Comparison of ENCODE assay signal across 9 cellular contexts in the genomic region with DNA sequence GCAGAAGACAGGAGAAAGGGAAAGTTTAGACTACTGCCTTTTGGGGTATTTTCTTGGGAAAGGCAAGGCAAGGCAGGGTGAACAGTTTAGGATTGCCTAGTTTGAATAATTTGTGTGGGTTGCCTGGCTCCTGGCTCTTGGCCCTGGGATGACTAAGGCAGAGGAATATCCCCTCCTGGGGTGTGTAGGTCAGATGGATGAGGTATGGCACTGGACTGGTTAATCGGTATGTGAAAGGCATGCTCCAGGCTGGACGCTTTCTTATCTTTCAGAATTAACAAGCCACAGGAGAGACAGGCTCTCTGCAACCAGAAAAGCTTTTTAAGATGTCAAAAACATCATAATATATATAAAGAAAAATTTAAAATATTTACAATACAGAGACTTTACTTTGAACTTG. TPM values are rescaled to one million over a fixed set of nuclear protein-coding genes. Genes with fewer than 3 reads are reported as not detected.
DNase-seq lines count a peak whose midpoint lies in the region; ATAC-seq and TF ChIP-seq lines count a peak whose summit lies in the region.
"Had no signal": no experiment of that assay in that cellular context is flagged by ENCODE, and none has a peak within 500 bp of the region (broad histone marks: within the 10 kb centered on the region; RNA-seq: fewer than 3 reads in every experiment).

No MANE protein-coding gene starts in this region.

- intact Hi-C loops in upper lobe of right lung (cut with DNase I) (no loop called here), heart right ventricle (cut with DNase I) (no loop called here)

- no peak overlapping the region for H3K4me3 ChIP-seq in trophoblast cell (ENCODE audit: low read depth, low read length)
- no peak overlapping the region for H3K4me3 ChIP-seq in upper lobe of right lung
- H3K4me3 ChIP-seq in heart right ventricle: no peak overlapping the region
- H3K4me3 ChIP-seq: A549 had no signal

- H3K14ac ChIP-seq in trophoblast cell (ENCODE audit: low read length): no peak overlapping the region

- H3K79me1 ChIP-seq in trophoblast cell (ENCODE audit: low read length): no peaks in the 10 kb centered on the region

- no peaks in the 10 kb centered on the region for H3K9me3 ChIP-seq in trophoblast cell (ENCODE audit: insufficient read depth, low read depth, low read length)
- H3K9me3 ChIP-seq in upper lobe of right lung: no peaks in the 10 kb centered on the region
- no peaks in the 10 kb centered on the region for H3K9me3 ChIP-seq in heart right ventricle
- H3K9me3 ChIP-seq: A549 had no signal

- no peak for TF ChIP-seq CTCF in upper lobe of right lung (IDR thresholded peaks at IDR 0.05)
- TF ChIP-seq CTCF in heart right ventricle (IDR thresholded peaks at IDR 0.05): no peak

- ATAC-seq in GM21619 (IDR thresholded peaks at IDR 0.05; ENCODE audit: unreplicated experiment) (no peak), upper lobe of right lung (no peak), heart right ventricle (no peak)

- H2AK5ac ChIP-seq in trophoblast cell (ENCODE audit: low read length): no peak overlapping the region

- H2BK5ac ChIP-seq in trophoblast cell (ENCODE audit: low read depth, low read length, poor library complexity): no peak overlapping the region

- no peak overlapping the region for H3K18ac ChIP-seq in trophoblast cell (ENCODE audit: low read length)

- no peak overlapping the region for H4K12ac ChIP-seq in trophoblast cell (ENCODE audit: low read depth, low read length)

- no peak overlapping the region for H3K4me2 ChIP-seq in trophoblast cell (ENCODE audit: low read length)
- H3K4me2 ChIP-seq: A549 had no signal

- no peak overlapping the region for H4K8ac ChIP-seq in trophoblast cell (ENCODE audit: low read depth, low read length)

- H3K4me1 ChIP-seq in trophoblast cell (ENCODE audit: control insufficient read depth in 1 of 2, insufficient read depth in 2 of 2, low read length in 2 of 2) (no peaks in the 10 kb centered on the region), upper lobe of right lung (no peaks in the 10 kb centered on the region), heart right ventricle (peaks cover 0 to 4% (median 0%) of the 10 kb centered on the region in 9 donors)

- no peak overlapping the region for H4K91ac ChIP-seq in trophoblast cell (ENCODE audit: low read depth, low read length)

- H2AFZ ChIP-seq in trophoblast cell (ENCODE audit: insufficient read depth, low read length, poor library complexity): no peak overlapping the region

- H2BK12ac ChIP-seq in trophoblast cell (ENCODE audit: low read length): no peak overlapping the region

- H3K36me3 ChIP-seq in trophoblast cell (ENCODE audit: control insufficient read depth in 1 of 2, insufficient read depth in 2 of 2, low read length in 2 of 2) (no peaks in the 10 kb centered on the region), upper lobe of right lung (no peaks in the 10 kb centered on the region), heart right ventricle (no peaks in the 10 kb centered on the region)

- H3K79me2 ChIP-seq in trophoblast cell (ENCODE audit: control insufficient read depth, insufficient read depth, low read length, poor library complexity): no peaks in the 10 kb centered on the region

- H2BK120ac ChIP-seq in trophoblast cell (ENCODE audit: insufficient read depth, low read length, poor library complexity): no peak overlapping the region

- WGBS in trophoblast cell (ENCODE audit: extremely low coverage, insufficient coverage, insufficient read length): no CpG with 5 or more reads among the region's 2 CpGs
- WGBS in heart right ventricle, 2 donors: 22 to 32% methylated on average over 2 of the region's 2 CpGs

- no peak overlapping the region for H3K27ac ChIP-seq in trophoblast cell (ENCODE audit: low read depth, low read length)
- H3K27ac ChIP-seq in upper lobe of right lung: no peak overlapping the region
- H3K27ac ChIP-seq in heart right ventricle: no peak overlapping the region
- H3K27ac ChIP-seq: A549 had no signal

- no peak overlapping the region for H3K4ac ChIP-seq in trophoblast cell (ENCODE audit: low read depth, low read length)

- H3K23ac ChIP-seq in trophoblast cell (ENCODE audit: low read length): no peak overlapping the region

- H3K27me3 ChIP-seq in trophoblast cell (ENCODE audit: insufficient read depth, low read length) (no peaks in the 10 kb centered on the region), upper lobe of right lung (no peaks in the 10 kb centered on the region), heart right ventricle (no peaks in the 10 kb centered on the region)

- DNase-seq in NCI-H1417 (lab: John Stamatoyannopoulos, UW) (peak in 2 of 3 experiments; percentile 45 to 88), NCI-H1417 treated with DMSO at 0.1 percent for 48 hours (lab: John Stamatoyannopoulos, UW) (no peak), NCI-H524 (lab: John Stamatoyannopoulos, UW) (peak; percentile 41 to 72), cerebellum (ENCODE audit: low spot score) (peak; percentile 13), trophoblast cell (peak; percentile 31 to 70), upper lobe of right lung (no peak), heart right ventricle (no peak)

- no peak overlapping the region for H3K9ac ChIP-seq in trophoblast cell (ENCODE audit: low read length)

RNA-seq across cellular contexts. Expression of a gene that starts 58.6 kb away (rescaled TPM):
- total RNA-seq in cerebellum (50.0 TPM), upper lobe of right lung (48.6 TPM), heart right ventricle (10 to 100 TPM in 3 of 10 donors, 1 to 10 TPM in 7; 3.5 to 14.0 (median 6.1) TPM)
- polyA plus RNA-seq in trophoblast cell (2013): 50.0 and 51.0 TPM in 2 replicates
- 1 to 10 TPM; 2.9 to 8.5 TPM for polyA plus RNA-seq in heart right ventricle

Comparison
In these comparisons a context has a peak if more than half of its experiments do, and no peak if none do; other contexts are left out.
1. DNase-seq: peak in NCI-H1417 (2 of 3), NCI-H524 (2 of 2), cerebellum (single experiment) and trophoblast cell (2 of 2); none in NCI-H1417 treated with DMSO at 0.1 percent for 48 hours (single experiment), upper lobe of right lung (single experiment) and heart right ventricle (0 of 2).